8 cellular contexts compared by ENCODE assay signal in genomic region chr10:28533315-28533564, GRCh38. TPM values are rescaled to one million over a fixed set of nuclear protein-coding genes. Genes with fewer than 3 reads are reported as not detected.
A peak's percentile ranks its signal among the peaks of the same experiment; 100 is the strongest.
DNase-seq lines count a peak whose midpoint lies in the region; ATAC-seq and TF ChIP-seq lines count a peak whose summit lies in the region.

No MANE protein-coding gene starts in this region.

- H3K4me1 Mint-ChIP-seq in activated CD4-positive, alpha-beta memory T cell treated with anti-CD3 and anti-CD28 coated beads for 36 hours (ENCODE audit: low read depth), result peaks cover 47% of the 10 kb centered on the region

- H3K27me3 Mint-ChIP-seq in activated CD4-positive, alpha-beta memory T cell treated with anti-CD3 and anti-CD28 coated beads for 36 hours, result no peaks in the 10 kb centered on the region

- no peak for TF ChIP-seq POLR2A in testis (IDR thresholded peaks at IDR 0.05)

- H3K27ac Mint-ChIP-seq in activated CD4-positive, alpha-beta memory T cell treated with anti-CD3 and anti-CD28 coated beads for 36 hours, result peak overlapping the region; percentile 100

- H3K4me3 Mint-ChIP-seq in activated CD4-positive, alpha-beta memory T cell treated with anti-CD3 and anti-CD28 coated beads for 36 hours, result peak overlapping the region; percentile 98

- H3K4me1 ChIP-seq in testis, result peaks cover 13% of the 10 kb centered on the region

- no peak for DNase-seq in activated CD4-positive, alpha-beta memory T cell treated with anti-CD3 and anti-CD28 coated beads for 36 hours
- DNase-seq in testis (no peak), ureter (ENCODE audit: low spot score) (no peak), NCI-H1092 treated with DMSO at 0.1 percent for 48 hours (lab: John Stamatoyannopoulos, UW) (no peak)

- intact Hi-C loops in activated CD4-positive, alpha-beta memory T cell treated with anti-CD3 and anti-CD28 coated beads for 36 hours (cut with micrococcal nuclease), result loop anchor here (1.0 to 5.0 kb wide), 7 partner anchors 32 to 1672 kb away; partner anchors contain the start of genes ABI1, BAMBI, MPP7 and YME1L1
- intact Hi-C loops in testis (cut with DNase I; ENCODE audit: low total_unique reads), result no loop called here

- no peaks in the 10 kb centered on the region for H3K9me3 Mint-ChIP-seq in activated CD4-positive, alpha-beta memory T cell treated with anti-CD3 and anti-CD28 coated beads for 36 hours

- POLR2A ChIA-PET in activated CD4-positive, alpha-beta memory T cell treated with anti-CD3 and anti-CD28 coated beads for 36 hours (lab: Charles Lee), result interaction anchor here (2.0 to 2.8 kb wide), 2 partner anchors 10 to 18 kb away, joined by 7 to 10 read pairs; no protein-coding TSS in a partner anchor

- no peaks in the 10 kb centered on the region for H3K27me3 ChIP-seq in testis

- H3K36me3 ChIP-seq in testis (ENCODE audit: low read depth, missing control alignments), result no peaks in the 10 kb centered on the region

- H3K36me3 Mint-ChIP-seq in activated CD4-positive, alpha-beta memory T cell treated with anti-CD3 and anti-CD28 coated beads for 36 hours, result peaks cover 55% of the 10 kb centered on the region

- peak overlapping the region; percentile 99 to 100 for H3K27ac ChIP-seq in testis

- ATAC-seq in GM18867 (IDR thresholded peaks at IDR 0.05; ENCODE audit: unreplicated experiment) (peak; percentile 15), HG02885 (IDR thresholded peaks at IDR 0.05; ENCODE audit: poor library complexity, unreplicated experiment) (peak; percentile 1), GM18517 (IDR thresholded peaks at IDR 0.05; ENCODE audit: unreplicated experiment) (no peak)

- 0% methylated on average over 19 to 27 of the region's 37 CpGs for WGBS in testis, 2 donors

- CTCF ChIA-PET in activated CD4-positive, alpha-beta memory T cell treated with anti-CD3 and anti-CD28 coated beads for 36 hours (lab: Charles Lee), result no interaction called here

- H3K9me3 ChIP-seq in iPS-18c (ENCODE audit: control insufficient read depth, insufficient read depth, low read length) (no peaks in the 10 kb centered on the region), testis (no peaks in the 10 kb centered on the region)

- H3K4me3 ChIP-seq in iPS-18c (ENCODE audit: insufficient read depth, low read depth, low read length), result peak overlapping the region; percentile 91
- peak overlapping the region; percentile 93 to 99 for H3K4me3 ChIP-seq in testis

- no peak for TF ChIP-seq CTCF in testis (IDR thresholded peaks at IDR 0.05)

RNA-seq across cellular contexts. Expression of gene WAC, which starts 0.3 kb away (rescaled TPM):
- total RNA-seq in activated CD4-positive, alpha-beta memory T cell treated with anti-CD3 and anti-CD28 coated beads for 36 hours, result 10 to 100 TPM; 92.9 to 93.1 TPM
- 100 to 1,000 TPM; 166 to 174 TPM for total RNA-seq in testis
- 130 TPM for polyA plus RNA-seq in testis (ENCODE audit: insufficient read depth, low read depth, low replicate concordance)
- total RNA-seq in ureter, result 126 TPM
